10 cellular contexts compared by ENCODE assay signal in genomic region chr12:64457036-64457435, GRCh38. TPM values are rescaled to one million over a fixed set of nuclear protein-coding genes. Genes with fewer than 3 reads are reported as not detected.
DNase-seq lines count a peak whose midpoint lies in the region; ATAC-seq and TF ChIP-seq lines count a peak whose summit lies in the region.
"Had no signal": no experiment of that assay in that cellular context is flagged by ENCODE, and none has a peak within 500 bp of the region (broad histone marks: within the 10 kb centered on the region; RNA-seq: fewer than 3 reads in every experiment).

No MANE protein-coding gene starts in this region.

- H3K36me3 ChIP-seq in hepatocyte (replicated peaks; ENCODE audit: insufficient read depth, low read depth), result no peaks in the 10 kb centered on the region
- H3K36me3 ChIP-seq in stomach, result peaks cover 0 to 37% (median 25%) of the 10 kb centered on the region in 4 donors

- CTCF ChIA-PET in activated CD8-positive, alpha-beta T cell treated with anti-CD3 and anti-CD28 coated beads, Interleukin-2, amount 10 ng/mL, durations not matched to agents 7 days and 5 days (lab: Charles Lee), result interaction anchor here (0.6 to 1.0 kb wide), 2 partner anchors 10 to 25 kb away, joined by 3 to 4 read pairs; no protein-coding TSS in a partner anchor

- no peaks in the 10 kb centered on the region for H3K27me3 Mint-ChIP-seq in activated CD8-positive, alpha-beta T cell treated with anti-CD3 and anti-CD28 coated beads, Interleukin-2, amount 10 ng/mL, durations not matched to agents 7 days and 5 days (ENCODE audit: low read depth)

- H3K9me3 ChIP-seq in hepatocyte (ENCODE audit: low read depth), result no peaks in the 10 kb centered on the region
- H3K9me3 ChIP-seq in stomach, result no peaks in the 10 kb centered on the region

- no peak overlapping the region for H3K27ac ChIP-seq in hepatocyte
- peak overlapping the region in 1 of 5 donors; percentile 27 for H3K27ac ChIP-seq in stomach

- H3K27me3 ChIP-seq in hepatocyte (no peaks in the 10 kb centered on the region), stomach (no peaks in the 10 kb centered on the region)

- peaks cover 41% of the 10 kb centered on the region for H3K36me3 Mint-ChIP-seq in activated CD8-positive, alpha-beta T cell treated with anti-CD3 and anti-CD28 coated beads, Interleukin-2, amount 10 ng/mL, durations not matched to agents 7 days and 5 days (ENCODE audit: low read depth)

- H3K27ac Mint-ChIP-seq in activated CD8-positive, alpha-beta T cell treated with anti-CD3 and anti-CD28 coated beads, Interleukin-2, amount 10 ng/mL, durations not matched to agents 7 days and 5 days, result peak overlapping the region; percentile 68

- WGBS in hepatocyte (ENCODE audit: low lambda C conversion rate, missing lambda C conversion rate), result 74% methylated on average over 6 of the region's 6 CpGs
- WGBS in stomach, 5 donors, result 58 to 68% (median 63%) methylated on average over 6 of the region's 6 CpGs

- no peaks in the 10 kb centered on the region for H3K9me2 ChIP-seq in hepatocyte (replicated peaks; ENCODE audit: insufficient read depth)

- intact Hi-C loops in stomach (cut with DNase I; ENCODE audit: low total_unique reads), result no loop called here

- ATAC-seq in activated CD8-positive, alpha-beta T cell treated with anti-CD3 and anti-CD28 coated beads, Interleukin-2, amount 10 ng/mL, durations not matched to agents 7 days and 5 days, result no peak
- ATAC-seq in GM21360 (IDR thresholded peaks at IDR 0.05; ENCODE audit: unreplicated experiment), result no peak

- H3K4me3 ChIP-seq in hepatocyte, result no peak overlapping the region
- H3K4me3 ChIP-seq in stomach, result no peak overlapping the region

- no peak overlapping the region for H3K4me3 Mint-ChIP-seq in activated CD8-positive, alpha-beta T cell treated with anti-CD3 and anti-CD28 coated beads, Interleukin-2, amount 10 ng/mL, durations not matched to agents 7 days and 5 days

- no peak for TF ChIP-seq EP300 in stomach (IDR thresholded peaks at IDR 0.05)

- peaks cover 42% of the 10 kb centered on the region for H3K4me1 Mint-ChIP-seq in activated CD8-positive, alpha-beta T cell treated with anti-CD3 and anti-CD28 coated beads, Interleukin-2, amount 10 ng/mL, durations not matched to agents 7 days and 5 days (ENCODE audit: low read depth)

- TF ChIP-seq POLR2A in stomach (IDR thresholded peaks at IDR 0.05), result no peak

- peaks cover 72% of the 10 kb centered on the region for H3K79me2 ChIP-seq in hepatocyte

- POLR2A ChIA-PET in activated CD8-positive, alpha-beta T cell treated with anti-CD3 and anti-CD28 coated beads, Interleukin-2, amount 10 ng/mL, durations not matched to agents 7 days and 5 days (lab: Charles Lee), result interaction anchor here (1.2 kb wide), 1 partner anchor 16 kb away, joined by 3 read pairs; no protein-coding TSS in a partner anchor

- TF ChIP-seq CTCF in hepatocyte (IDR thresholded peaks at IDR 0.05; ENCODE audit: poor library complexity) (no peak), GM10266 (IDR thresholded peaks at IDR 0.05; ENCODE audit: control insufficient read depth, insufficient read depth, low read depth, missing control alignments) (no peak), stomach (IDR thresholded peaks at IDR 0.05) (no peak)

- H2AFZ ChIP-seq in hepatocyte, result no peak overlapping the region

- H3K4me2 ChIP-seq in hepatocyte, result no peak overlapping the region

- H3K4me1 ChIP-seq in hepatocyte (ENCODE audit: insufficient read depth), result no peaks in the 10 kb centered on the region
- H3K4me1 ChIP-seq in stomach, result peaks cover 15 to 63% (median 36%) of the 10 kb centered on the region in 4 donors

- H3K9me3 Mint-ChIP-seq in activated CD8-positive, alpha-beta T cell treated with anti-CD3 and anti-CD28 coated beads, Interleukin-2, amount 10 ng/mL, durations not matched to agents 7 days and 5 days (ENCODE audit: insufficient read depth), result no peaks in the 10 kb centered on the region

- peaks cover 15% of the 10 kb centered on the region for H4K20me1 ChIP-seq in hepatocyte (ENCODE audit: insufficient read depth, poor library complexity, severe bottlenecking)

- peak; percentile 39 for DNase-seq in stimulated activated naive CD4-positive, alpha-beta T cell treated with Interleukin-2 at 50 U/mL for 16 hours (lab: John Stamatoyannopoulos, UW)
- no peak for DNase-seq in stimulated activated naive CD4-positive, alpha-beta T cell (lab: John Stamatoyannopoulos, UW)
- no peak for DNase-seq in activated CD8-positive, alpha-beta T cell treated with anti-CD3 and anti-CD28 coated beads, Interleukin-2, amount 10 ng/mL, durations not matched to agents 7 days and 5 days
- DNase-seq in hepatocyte (ENCODE audit: low spot score) (peak; percentile 8), GM10266 (ENCODE audit: extremely low spot score) (no peak), stomach (no peak), HT-29 (ENCODE audit: low spot score) (no peak)
- DNase-seq: anterior cingulate cortex, foreskin melanocyte had no signal

RNA-seq across cellular contexts. Expression of gene TBK1, which starts 5.1 kb away (rescaled TPM):
- total RNA-seq in activated CD8-positive, alpha-beta T cell treated with anti-CD3 and anti-CD28 coated beads, Interleukin-2, amount 10 ng/mL, durations not matched to agents 7 days and 5 days, result 10 to 100 TPM; 25.0 to 31.7 TPM
- 24.0 and 26.1 TPM in 2 replicates for total RNA-seq in hepatocyte
- 15.4 and 22.2 TPM in 2 replicates for polyA plus RNA-seq in hepatocyte
- total RNA-seq in stomach, result 10 to 100 TPM in 3 of 5 donors, 1 to 10 TPM in 2; 1.4 to 45.5 (median 13.4) TPM
- polyA plus RNA-seq in stomach, result 10 to 100 TPM in 2 of 3 donors, 1 to 10 TPM in 1; 10.0 to 16.0 (median 11.3) TPM
- 13.2 and 13.7 TPM in 2 replicates for total RNA-seq in HT-29 (2014; rRNA removed; shearing (Covaris generic))

RNA-seq across cellular contexts. Expression of gene XPOT, which starts 52.8 kb away (rescaled TPM):
- total RNA-seq in activated CD8-positive, alpha-beta T cell treated with anti-CD3 and anti-CD28 coated beads, Interleukin-2, amount 10 ng/mL, durations not matched to agents 7 days and 5 days, result 100 to 1,000 TPM; 102 to 110 TPM
- total RNA-seq in hepatocyte (66.1 and 69.0 TPM in 2 replicates), stomach (100 to 1,000 TPM in 1 of 5 donors, 10 to 100 TPM in 4; 18.3 to 109 (median 32.5) TPM)
- polyA plus RNA-seq in hepatocyte (38.7 and 42.7 TPM in 2 replicates), stomach (10 to 100 TPM; 12.8 to 16.6 (median 13.0) TPM)
- total RNA-seq in HT-29 (2014; rRNA removed; shearing (Covaris generic)), result 42.6 and 45.2 TPM in 2 replicates

Comparison
In these comparisons a context has a peak if more than half of its experiments do, and no peak if none do; other contexts are left out.
1. DNase-seq: peak in stimulated activated naive CD4-positive, alpha-beta T cell treated with Interleukin-2 at 50 U/mL for 16 hours (single experiment) and hepatocyte (single experiment); none in stimulated activated naive CD4-positive, alpha-beta T cell (0 of 6), activated CD8-positive, alpha-beta T cell treated with anti-CD3 and anti-CD28 coated beads, Interleukin-2, amount 10 ng/mL, durations not matched to agents 7 days and 5 days (single experiment), GM10266 (single experiment), stomach (single experiment) and HT-29 (single experiment).